1 cellular context compared by ENCODE assay signal in the genomic region with DNA sequence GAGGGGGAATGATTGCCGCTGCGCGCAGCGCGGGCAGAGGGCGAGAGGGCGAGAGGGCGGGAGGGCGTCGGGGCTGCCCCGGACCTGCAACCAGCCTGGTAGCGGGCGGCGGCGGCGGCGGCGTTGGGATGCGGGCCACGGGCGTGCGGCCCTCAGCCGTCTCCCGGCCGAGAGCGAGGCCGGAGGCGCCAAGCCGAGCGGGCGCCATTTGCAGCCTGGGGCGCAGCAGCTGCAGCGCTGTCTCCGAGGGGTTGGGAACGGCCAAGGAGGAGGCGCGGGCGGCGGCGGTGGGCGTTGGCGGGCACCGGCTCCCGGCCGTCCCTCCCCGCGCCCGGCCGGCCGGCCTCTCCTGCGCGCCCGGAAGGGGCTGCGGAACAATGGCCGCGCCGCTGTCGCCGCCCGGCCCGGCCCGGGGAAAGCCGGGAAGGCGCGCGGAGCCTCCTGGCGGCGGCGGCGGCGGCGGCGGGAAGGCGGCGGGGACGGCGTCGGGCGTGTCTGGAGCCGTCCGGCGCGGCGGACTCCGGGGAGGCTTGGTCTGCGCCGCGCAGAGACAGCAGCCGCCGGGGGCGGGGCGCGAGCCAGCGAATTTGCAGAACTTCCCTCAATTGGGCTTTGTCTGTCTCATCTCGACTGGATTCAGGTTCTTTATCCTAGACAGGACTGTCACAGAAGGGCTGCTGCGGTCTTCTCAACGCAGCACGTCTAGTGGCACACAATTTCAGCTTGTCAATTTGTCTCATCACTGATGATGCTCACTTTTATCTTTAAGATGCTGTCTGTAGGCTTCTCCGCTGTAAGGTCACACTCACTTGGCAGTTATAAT.
TF ChIP-seq lines count a peak whose summit lies in the region.

No MANE protein-coding gene starts in this region.

TF ChIP-seq in K562, 482 proteins besides CTCF, POLR2A, EP300 and RAD21 (continued from another document):
- TF ChIP-seq FIP1L1 (IDR thresholded peaks at IDR 0.05; ENCODE audit: low read depth, low read length, poor library complexity, severe bottlenecking): no peak
- no peak for TF ChIP-seq ZC3H11A (IDR thresholded peaks at IDR 0.05; ENCODE audit: low read depth, low read length)
- TF ChIP-seq, protein P1, sequence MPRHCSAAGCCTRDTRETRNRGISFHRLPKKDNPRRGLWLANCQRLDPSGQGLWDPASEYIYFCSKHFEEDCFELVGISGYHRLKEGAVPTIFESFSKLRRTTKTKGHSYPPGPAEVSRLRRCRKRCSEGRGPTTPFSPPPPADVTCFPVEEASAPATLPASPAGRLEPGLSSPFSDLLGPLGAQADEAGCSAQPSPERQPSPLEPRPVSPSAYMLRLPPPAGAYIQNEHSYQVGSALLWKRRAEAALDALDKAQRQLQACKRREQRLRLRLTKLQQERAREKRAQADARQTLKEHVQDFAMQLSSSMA (CRISPR knock-in tag; IDR thresholded peaks at IDR 0.05): peak; percentile 74; the same call in 1 of the 2 replicates
- TF ChIP-seq SP2 (IDR thresholded peaks at IDR 0.05; ENCODE audit: extremely low read depth, low read depth, low read length, poor library complexity, severe bottlenecking): no peak
- TF ChIP-seq NFIX (CRISPR knock-in tag; IDR thresholded peaks at IDR 0.05; ENCODE audit: low read depth): no peak
- no peak for TF ChIP-seq PTTG1 (tag; IDR thresholded peaks at IDR 0.05; ENCODE audit: low read depth)
- TF ChIP-seq, protein P2, sequence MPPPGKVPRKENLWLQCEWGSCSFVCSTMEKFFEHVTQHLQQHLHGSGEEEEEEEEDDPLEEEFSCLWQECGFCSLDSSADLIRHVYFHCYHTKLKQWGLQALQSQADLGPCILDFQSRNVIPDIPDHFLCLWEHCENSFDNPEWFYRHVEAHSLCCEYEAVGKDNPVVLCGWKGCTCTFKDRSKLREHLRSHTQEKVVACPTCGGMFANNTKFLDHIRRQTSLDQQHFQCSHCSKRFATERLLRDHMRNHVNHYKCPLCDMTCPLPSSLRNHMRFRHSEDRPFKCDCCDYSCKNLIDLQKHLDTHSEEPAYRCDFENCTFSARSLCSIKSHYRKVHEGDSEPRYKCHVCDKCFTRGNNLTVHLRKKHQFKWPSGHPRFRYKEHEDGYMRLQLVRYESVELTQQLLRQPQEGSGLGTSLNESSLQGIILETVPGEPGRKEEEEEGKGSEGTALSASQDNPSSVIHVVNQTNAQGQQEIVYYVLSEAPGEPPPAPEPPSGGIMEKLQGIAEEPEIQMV (tag; conservative IDR thresholded peaks at IDR 0.05; ENCODE audit: low read depth): no peak
- TF ChIP-seq, protein P3, sequence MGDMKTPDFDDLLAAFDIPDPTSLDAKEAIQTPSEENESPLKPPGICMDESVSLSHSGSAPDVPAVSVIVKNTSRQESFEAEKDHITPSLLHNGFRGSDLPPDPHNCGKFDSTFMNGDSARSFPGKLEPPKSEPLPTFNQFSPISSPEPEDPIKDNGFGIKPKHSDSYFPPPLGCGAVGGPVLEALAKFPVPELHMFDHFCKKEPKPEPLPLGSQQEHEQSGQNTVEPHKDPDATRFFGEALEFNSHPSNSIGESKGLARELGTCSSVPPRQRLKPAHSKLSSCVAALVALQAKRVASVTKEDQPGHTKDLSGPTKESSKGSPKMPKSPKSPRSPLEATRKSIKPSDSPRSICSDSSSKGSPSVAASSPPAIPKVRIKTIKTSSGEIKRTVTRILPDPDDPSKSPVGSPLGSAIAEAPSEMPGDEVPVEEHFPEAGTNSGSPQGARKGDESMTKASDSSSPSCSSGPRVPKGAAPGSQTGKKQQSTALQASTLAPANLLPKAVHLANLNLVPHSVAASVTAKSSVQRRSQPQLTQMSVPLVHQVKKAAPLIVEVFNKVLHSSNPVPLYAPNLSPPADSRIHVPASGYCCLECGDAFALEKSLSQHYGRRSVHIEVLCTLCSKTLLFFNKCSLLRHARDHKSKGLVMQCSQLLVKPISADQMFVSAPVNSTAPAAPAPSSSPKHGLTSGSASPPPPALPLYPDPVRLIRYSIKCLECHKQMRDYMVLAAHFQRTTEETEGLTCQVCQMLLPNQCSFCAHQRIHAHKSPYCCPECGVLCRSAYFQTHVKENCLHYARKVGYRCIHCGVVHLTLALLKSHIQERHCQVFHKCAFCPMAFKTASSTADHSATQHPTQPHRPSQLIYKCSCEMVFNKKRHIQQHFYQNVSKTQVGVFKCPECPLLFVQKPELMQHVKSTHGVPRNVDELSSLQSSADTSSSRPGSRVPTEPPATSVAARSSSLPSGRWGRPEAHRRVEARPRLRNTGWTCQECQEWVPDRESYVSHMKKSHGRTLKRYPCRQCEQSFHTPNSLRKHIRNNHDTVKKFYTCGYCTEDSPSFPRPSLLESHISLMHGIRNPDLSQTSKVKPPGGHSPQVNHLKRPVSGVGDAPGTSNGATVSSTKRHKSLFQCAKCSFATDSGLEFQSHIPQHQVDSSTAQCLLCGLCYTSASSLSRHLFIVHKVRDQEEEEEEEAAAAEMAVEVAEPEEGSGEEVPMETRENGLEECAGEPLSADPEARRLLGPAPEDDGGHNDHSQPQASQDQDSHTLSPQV (IDR thresholded peaks at IDR 0.05): peak; percentile 77; the same call in 1 of the 2 replicates
- peak; percentile 99 for TF ChIP-seq SMAD4 (CRISPR knock-in tag; conservative IDR thresholded peaks at IDR 0.05)
- TF ChIP-seq L3MBTL2 (IDR thresholded peaks at IDR 0.05): peak; percentile 44; the same call in 1 of the 2 replicates
- TF ChIP-seq, protein P4, sequence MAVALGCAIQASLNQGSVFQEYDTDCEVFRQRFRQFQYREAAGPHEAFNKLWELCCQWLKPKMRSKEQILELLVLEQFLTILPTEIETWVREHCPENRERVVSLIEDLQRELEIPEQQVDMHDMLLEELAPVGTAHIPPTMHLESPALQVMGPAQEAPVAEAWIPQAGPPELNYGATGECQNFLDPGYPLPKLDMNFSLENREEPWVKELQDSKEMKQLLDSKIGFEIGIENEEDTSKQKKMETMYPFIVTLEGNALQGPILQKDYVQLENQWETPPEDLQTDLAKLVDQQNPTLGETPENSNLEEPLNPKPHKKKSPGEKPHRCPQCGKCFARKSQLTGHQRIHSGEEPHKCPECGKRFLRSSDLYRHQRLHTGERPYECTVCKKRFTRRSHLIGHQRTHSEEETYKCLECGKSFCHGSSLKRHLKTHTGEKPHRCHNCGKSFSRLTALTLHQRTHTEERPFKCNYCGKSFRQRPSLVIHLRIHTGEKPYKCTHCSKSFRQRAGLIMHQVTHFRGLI (CRISPR knock-in tag; IDR thresholded peaks at IDR 0.05): peak; percentile 36; the same call in 1 of the 2 replicates
- peak; percentile 60; the same call in 1 of the 2 replicates for TF ChIP-seq GTF2A2 (tag; IDR thresholded peaks at IDR 0.05)
- TF ChIP-seq ZNF717 (CRISPR knock-in tag; IDR thresholded peaks at IDR 0.05): 0 out of 2 replicates have a peak, but pooled peaks have one; percentile 38
- TF ChIP-seq ZNF175 (CRISPR knock-in tag; IDR thresholded peaks at IDR 0.05; ENCODE audit: low read depth): no peak
- TF ChIP-seq, protein P5, sequence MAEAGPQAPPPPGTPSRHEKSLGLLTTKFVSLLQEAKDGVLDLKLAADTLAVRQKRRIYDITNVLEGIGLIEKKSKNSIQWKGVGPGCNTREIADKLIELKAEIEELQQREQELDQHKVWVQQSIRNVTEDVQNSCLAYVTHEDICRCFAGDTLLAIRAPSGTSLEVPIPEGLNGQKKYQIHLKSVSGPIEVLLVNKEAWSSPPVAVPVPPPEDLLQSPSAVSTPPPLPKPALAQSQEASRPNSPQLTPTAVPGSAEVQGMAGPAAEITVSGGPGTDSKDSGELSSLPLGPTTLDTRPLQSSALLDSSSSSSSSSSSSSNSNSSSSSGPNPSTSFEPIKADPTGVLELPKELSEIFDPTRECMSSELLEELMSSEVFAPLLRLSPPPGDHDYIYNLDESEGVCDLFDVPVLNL (CRISPR knock-in tag; IDR thresholded peaks at IDR 0.05; ENCODE audit: low read depth): no peak
- TF ChIP-seq, protein P6, sequence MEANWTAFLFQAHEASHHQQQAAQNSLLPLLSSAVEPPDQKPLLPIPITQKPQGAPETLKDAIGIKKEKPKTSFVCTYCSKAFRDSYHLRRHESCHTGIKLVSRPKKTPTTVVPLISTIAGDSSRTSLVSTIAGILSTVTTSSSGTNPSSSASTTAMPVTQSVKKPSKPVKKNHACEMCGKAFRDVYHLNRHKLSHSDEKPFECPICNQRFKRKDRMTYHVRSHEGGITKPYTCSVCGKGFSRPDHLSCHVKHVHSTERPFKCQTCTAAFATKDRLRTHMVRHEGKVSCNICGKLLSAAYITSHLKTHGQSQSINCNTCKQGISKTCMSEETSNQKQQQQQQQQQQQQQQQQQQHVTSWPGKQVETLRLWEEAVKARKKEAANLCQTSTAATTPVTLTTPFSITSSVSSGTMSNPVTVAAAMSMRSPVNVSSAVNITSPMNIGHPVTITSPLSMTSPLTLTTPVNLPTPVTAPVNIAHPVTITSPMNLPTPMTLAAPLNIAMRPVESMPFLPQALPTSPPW (CRISPR knock-in tag; IDR thresholded peaks at IDR 0.05): peak; percentile 44
- TF ChIP-seq, protein P7, sequence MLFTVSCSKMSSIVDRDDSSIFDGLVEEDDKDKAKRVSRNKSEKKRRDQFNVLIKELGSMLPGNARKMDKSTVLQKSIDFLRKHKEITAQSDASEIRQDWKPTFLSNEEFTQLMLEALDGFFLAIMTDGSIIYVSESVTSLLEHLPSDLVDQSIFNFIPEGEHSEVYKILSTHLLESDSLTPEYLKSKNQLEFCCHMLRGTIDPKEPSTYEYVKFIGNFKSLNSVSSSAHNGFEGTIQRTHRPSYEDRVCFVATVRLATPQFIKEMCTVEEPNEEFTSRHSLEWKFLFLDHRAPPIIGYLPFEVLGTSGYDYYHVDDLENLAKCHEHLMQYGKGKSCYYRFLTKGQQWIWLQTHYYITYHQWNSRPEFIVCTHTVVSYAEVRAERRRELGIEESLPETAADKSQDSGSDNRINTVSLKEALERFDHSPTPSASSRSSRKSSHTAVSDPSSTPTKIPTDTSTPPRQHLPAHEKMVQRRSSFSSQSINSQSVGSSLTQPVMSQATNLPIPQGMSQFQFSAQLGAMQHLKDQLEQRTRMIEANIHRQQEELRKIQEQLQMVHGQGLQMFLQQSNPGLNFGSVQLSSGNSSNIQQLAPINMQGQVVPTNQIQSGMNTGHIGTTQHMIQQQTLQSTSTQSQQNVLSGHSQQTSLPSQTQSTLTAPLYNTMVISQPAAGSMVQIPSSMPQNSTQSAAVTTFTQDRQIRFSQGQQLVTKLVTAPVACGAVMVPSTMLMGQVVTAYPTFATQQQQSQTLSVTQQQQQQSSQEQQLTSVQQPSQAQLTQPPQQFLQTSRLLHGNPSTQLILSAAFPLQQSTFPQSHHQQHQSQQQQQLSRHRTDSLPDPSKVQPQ (CRISPR knock-in tag; IDR thresholded peaks at IDR 0.05; ENCODE audit: borderline replicate concordance): no peak
- TF ChIP-seq POLR2H (tag; IDR thresholded peaks at IDR 0.05; ENCODE audit: low read depth): peak; percentile 73
- no peak for TF ChIP-seq ZNF79 (CRISPR knock-in tag; IDR thresholded peaks at IDR 0.05; ENCODE audit: low read depth)
- TF ChIP-seq YBX1 (IDR thresholded peaks at IDR 0.05): no peak
- peak; percentile 58; the same call in 1 of the 2 replicates for TF ChIP-seq ATF7 (IDR thresholded peaks at IDR 0.05)
- TF ChIP-seq ZNF561 (CRISPR knock-in tag; conservative IDR thresholded peaks at IDR 0.05): no peak
TF ChIP-seq in K562: peak in this region for 82.
